Comparison of ENCODE assay signal across 7 cellular contexts in the genomic region with DNA sequence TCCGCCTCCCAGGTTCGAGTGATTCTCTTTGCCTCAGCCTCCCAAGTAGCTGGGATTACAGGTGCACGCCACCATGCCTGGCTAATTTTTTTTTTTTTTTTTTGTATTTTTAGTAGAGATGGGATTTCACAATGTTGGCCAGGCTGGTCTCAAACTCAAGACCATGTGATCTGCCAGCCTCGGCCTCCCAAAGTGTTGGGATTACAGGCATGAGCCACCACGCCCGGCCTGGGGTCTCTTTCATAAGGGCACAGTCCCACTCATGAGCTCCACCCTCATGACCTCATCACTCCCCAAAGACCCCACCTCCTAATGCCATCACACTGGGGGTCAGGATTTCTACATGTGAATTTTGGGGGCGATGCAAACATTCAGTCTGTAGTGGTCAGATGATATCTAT.
A peak's percentile ranks its signal among the peaks of the same experiment; 100 is the strongest.
DNase-seq lines count a peak whose midpoint lies in the region; ATAC-seq and TF ChIP-seq lines count a peak whose summit lies in the region.
"Not testable (repeated sequence)": the region's sequence is repeated elsewhere in the genome, so short reads cannot be mapped to it uniquely, and the experiment has no call there.

No MANE protein-coding gene starts in this region.

- not testable (repeated sequence) for H3K4me3 Mint-ChIP-seq in T-helper 2 cell treated with Interferon-gamma antibody and Interleukin-4, amounts not matched to agents 5 μg/mL and 100 μg/mL, for 36 hours; activated naive CD8-positive, alpha-beta T cell treated with anti-CD3 and anti-CD28 coated beads, Interleukin-2, amount 50 U/mL, for 24 hours; chondrocyte (ENCODE audit: unreplicated experiment); osteocyte (ENCODE audit: unreplicated experiment); stimulated activated naive CD8-positive, alpha-beta T cell treated with anti-CD3 and anti-CD28 coated beads, Interleukin-15, Interleukin-2, amounts not matched to agents 100 ng/mL and 50 ng/mL, for 24 hours
- peak overlapping the region; percentile 47 to 48 for H3K4me3 Mint-ChIP-seq in activated T-cell treated with anti-CD3 and anti-CD28 coated beads, Interleukin-2, amount 50 U/mL, for 72 hours

- H3K27ac ChIP-seq in layer of hippocampus (ENCODE audit: low read depth, low read length): peak overlapping the region; percentile 76

- not testable (repeated sequence) for H3K36me3 Mint-ChIP-seq in T-helper 2 cell treated with Interferon-gamma antibody and Interleukin-4, amounts not matched to agents 5 μg/mL and 100 μg/mL, for 36 hours (ENCODE audit: low read depth); activated T-cell treated with anti-CD3 and anti-CD28 coated beads, Interleukin-2, amount 50 U/mL, for 72 hours (ENCODE audit: insufficient read depth in 2 of 2); activated naive CD8-positive, alpha-beta T cell treated with anti-CD3 and anti-CD28 coated beads, Interleukin-2, amount 50 U/mL, for 24 hours (ENCODE audit: low read depth); chondrocyte (ENCODE audit: low read depth); osteocyte (ENCODE audit: unreplicated experiment); stimulated activated naive CD8-positive, alpha-beta T cell treated with anti-CD3 and anti-CD28 coated beads, Interleukin-15, Interleukin-2, amounts not matched to agents 100 ng/mL and 50 ng/mL, for 24 hours (ENCODE audit: low read depth)

- not testable (repeated sequence) for H3K9me3 Mint-ChIP-seq in T-helper 2 cell treated with Interferon-gamma antibody and Interleukin-4, amounts not matched to agents 5 μg/mL and 100 μg/mL, for 36 hours; activated T-cell treated with anti-CD3 and anti-CD28 coated beads, Interleukin-2, amount 50 U/mL, for 72 hours; activated naive CD8-positive, alpha-beta T cell treated with anti-CD3 and anti-CD28 coated beads, Interleukin-2, amount 50 U/mL, for 24 hours; chondrocyte (ENCODE audit: low read depth); osteocyte (ENCODE audit: unreplicated experiment); stimulated activated naive CD8-positive, alpha-beta T cell treated with anti-CD3 and anti-CD28 coated beads, Interleukin-15, Interleukin-2, amounts not matched to agents 100 ng/mL and 50 ng/mL, for 24 hours

- not testable (repeated sequence) for H3K4me1 Mint-ChIP-seq in T-helper 2 cell treated with Interferon-gamma antibody and Interleukin-4, amounts not matched to agents 5 μg/mL and 100 μg/mL, for 36 hours (ENCODE audit: low read depth)
- peaks cover 50% of the 10 kb centered on the region for H3K4me1 Mint-ChIP-seq in activated T-cell treated with anti-CD3 and anti-CD28 coated beads, Interleukin-2, amount 50 U/mL, for 72 hours (ENCODE audit: low read depth)
- peaks cover 53% of the 10 kb centered on the region for H3K4me1 Mint-ChIP-seq in activated naive CD8-positive, alpha-beta T cell treated with anti-CD3 and anti-CD28 coated beads, Interleukin-2, amount 50 U/mL, for 24 hours
- H3K4me1 Mint-ChIP-seq in chondrocyte (ENCODE audit: low read depth): peaks cover 67% of the 10 kb centered on the region
- H3K4me1 Mint-ChIP-seq in osteocyte (ENCODE audit: unreplicated experiment): peaks cover 63% of the 10 kb centered on the region
- peaks cover 60% of the 10 kb centered on the region for H3K4me1 Mint-ChIP-seq in stimulated activated naive CD8-positive, alpha-beta T cell treated with anti-CD3 and anti-CD28 coated beads, Interleukin-15, Interleukin-2, amounts not matched to agents 100 ng/mL and 50 ng/mL, for 24 hours (ENCODE audit: low read depth)

- TF ChIP-seq CTCF in chondrocyte (IDR thresholded peaks at IDR 0.05); osteocyte (IDR thresholded peaks at IDR 0.05): not testable (repeated sequence)

- not testable (repeated sequence) for H3K27me3 Mint-ChIP-seq in T-helper 2 cell treated with Interferon-gamma antibody and Interleukin-4, amounts not matched to agents 5 μg/mL and 100 μg/mL, for 36 hours (ENCODE audit: low read depth); activated T-cell treated with anti-CD3 and anti-CD28 coated beads, Interleukin-2, amount 50 U/mL, for 72 hours (ENCODE audit: low read depth); activated naive CD8-positive, alpha-beta T cell treated with anti-CD3 and anti-CD28 coated beads, Interleukin-2, amount 50 U/mL, for 24 hours; chondrocyte (ENCODE audit: low read depth); osteocyte (ENCODE audit: unreplicated experiment); stimulated activated naive CD8-positive, alpha-beta T cell treated with anti-CD3 and anti-CD28 coated beads, Interleukin-15, Interleukin-2, amounts not matched to agents 100 ng/mL and 50 ng/mL, for 24 hours

- ATAC-seq in activated T-cell treated with anti-CD3 and anti-CD28 coated beads, Interleukin-2, amount 50 U/mL, for 72 hours (replicated peaks in 1 of 2): peak; percentile 1 to 3
- ATAC-seq in activated naive CD8-positive, alpha-beta T cell treated with anti-CD3 and anti-CD28 coated beads, Interleukin-2, amount 50 U/mL, for 24 hours: not testable (repeated sequence)

- DNase-seq in T-helper 2 cell treated with Interferon-gamma antibody and Interleukin-4, amounts not matched to agents 5 μg/mL and 100 μg/mL, for 36 hours (ENCODE audit: low spot score); activated T-cell treated with anti-CD3 and anti-CD28 coated beads, Interleukin-2, amount 50 U/mL, for 72 hours; activated naive CD8-positive, alpha-beta T cell treated with anti-CD3 and anti-CD28 coated beads, Interleukin-2, amount 50 U/mL, for 24 hours; chondrocyte (ENCODE audit: low spot score); osteocyte (ENCODE audit: extremely low spot score, unreplicated experiment): not testable (repeated sequence)

- not testable (repeated sequence) for H3K27me3 ChIP-seq in layer of hippocampus (ENCODE audit: control insufficient read depth, insufficient read depth, low read length)

- H3K27ac Mint-ChIP-seq in T-helper 2 cell treated with Interferon-gamma antibody and Interleukin-4, amounts not matched to agents 5 μg/mL and 100 μg/mL, for 36 hours: peak overlapping the region; percentile 55
- H3K27ac Mint-ChIP-seq in activated T-cell treated with anti-CD3 and anti-CD28 coated beads, Interleukin-2, amount 50 U/mL, for 72 hours: peak overlapping the region; percentile 82
- peak overlapping the region; percentile 62 for H3K27ac Mint-ChIP-seq in activated naive CD8-positive, alpha-beta T cell treated with anti-CD3 and anti-CD28 coated beads, Interleukin-2, amount 50 U/mL, for 24 hours
- peak overlapping the region; percentile 90 for H3K27ac Mint-ChIP-seq in chondrocyte (ENCODE audit: unreplicated experiment)
- H3K27ac Mint-ChIP-seq in osteocyte (ENCODE audit: unreplicated experiment): peak overlapping the region; percentile 74
- H3K27ac Mint-ChIP-seq in stimulated activated naive CD8-positive, alpha-beta T cell treated with anti-CD3 and anti-CD28 coated beads, Interleukin-15, Interleukin-2, amounts not matched to agents 100 ng/mL and 50 ng/mL, for 24 hours: peak overlapping the region; percentile 74
